20 cellular contexts compared by ENCODE assay signal in genomic region chr1:24177161-24177560, GRCh38. TPM values are rescaled to one million over a fixed set of nuclear protein-coding genes. Genes with fewer than 3 reads are reported as not detected.
DNase-seq lines count a peak whose midpoint lies in the region; ATAC-seq, FAIRE-seq and TF ChIP-seq lines count a peak whose summit lies in the region.
"Had no signal": no experiment of that assay in that cellular context is flagged by ENCODE, and none has a peak within 500 bp of the region (broad histone marks: within the 10 kb centered on the region; RNA-seq: fewer than 3 reads in every experiment).

No MANE protein-coding gene starts in this region.

- no peak for ATAC-seq in central memory CD8-positive, alpha-beta T cell (replicated peaks; ENCODE audit: extremely low read depth, poor library complexity, severe bottlenecking)
- ATAC-seq: A549; CD8-positive, alpha-beta T cell had no signal

- peaks cover 72% of the 10 kb centered on the region for H3K36me3 ChIP-seq in OCI-LY3 (replicated peaks; ENCODE audit: low read depth, low read length)

- peaks cover 65% of the 10 kb centered on the region for H4K20me1 ChIP-seq in OCI-LY3 (ENCODE audit: insufficient read depth, low read length)

- peaks cover 61% of the 10 kb centered on the region for H3K4me1 ChIP-seq in OCI-LY3 (ENCODE audit: low read length)
- H3K4me1 ChIP-seq: A549 had no signal

- H3K9me3 Mint-ChIP-seq in central memory CD8-positive, alpha-beta T cell, result no peaks in the 10 kb centered on the region
- H3K9me3 Mint-ChIP-seq in activated T-helper 1 cell treated with anti-CD3 and anti-CD28 coated beads, Interleukin-12 subunit alpha, Interleukin-12 subunit beta, Interleukin-2, Interleukin-4 antibody, amounts not matched to agents 30 ng/mL and 10 ng/mL and 1 ng/mL, durations not matched to agents 14 hours and 24 hours and 36 hours, result no peaks in the 10 kb centered on the region
- H3K9me3 Mint-ChIP-seq: CD8-positive, alpha-beta T cell; HFFc6 had no signal

- H3K27ac ChIP-seq in OCI-LY3 (ENCODE audit: low read length), result no peak overlapping the region
- H3K27ac ChIP-seq: A549 had no signal

- peak; percentile 63 for DNase-seq in GM12865 (ENCODE audit: low read depth)
- DNase-seq in GM19239 (ENCODE audit: insufficient read length, low spot score), result no peak
- DNase-seq in central memory CD8-positive, alpha-beta T cell (ENCODE audit: low spot score in 2 of 2), result no peak
- DNase-seq in NCI-H146 (lab: John Stamatoyannopoulos, UW), result no peak
- no peak for DNase-seq in NCI-H526 (lab: John Stamatoyannopoulos, UW)
- no peak for DNase-seq in activated CD4-positive, alpha-beta T cell treated with anti-CD3 and anti-CD28 coated beads, Interleukin-2, amount 50 U/mL, for 4 hours
- no peak for DNase-seq in activated T-helper 1 cell treated with anti-CD3 and anti-CD28 coated beads, Interleukin-12 subunit alpha, Interleukin-12 subunit beta, Interleukin-2, Interleukin-4 antibody, amounts not matched to agents 30 ng/mL and 10 ng/mL and 1 ng/mL, durations not matched to agents 14 hours and 24 hours and 36 hours (ENCODE audit: low spot score)
- DNase-seq: CD8-positive, alpha-beta T cell; COR-L47; DMS53; GF-D8; HCEC 1CT; HFFc6; IMR-90; KBM-7 had no signal

- H3K4me3 Mint-ChIP-seq in central memory CD8-positive, alpha-beta T cell, result no peak overlapping the region
- no peak overlapping the region for H3K4me3 Mint-ChIP-seq in activated T-helper 1 cell treated with anti-CD3 and anti-CD28 coated beads, Interleukin-12 subunit alpha, Interleukin-12 subunit beta, Interleukin-2, Interleukin-4 antibody, amounts not matched to agents 30 ng/mL and 10 ng/mL and 1 ng/mL, durations not matched to agents 14 hours and 24 hours and 36 hours
- H3K4me3 Mint-ChIP-seq: CD14-positive monocyte; CD8-positive, alpha-beta T cell; HFFc6 had no signal

- H3K4me1 Mint-ChIP-seq in central memory CD8-positive, alpha-beta T cell, result peaks cover 13% of the 10 kb centered on the region
- no peaks in the 10 kb centered on the region for H3K4me1 Mint-ChIP-seq in activated T-helper 1 cell treated with anti-CD3 and anti-CD28 coated beads, Interleukin-12 subunit alpha, Interleukin-12 subunit beta, Interleukin-2, Interleukin-4 antibody, amounts not matched to agents 30 ng/mL and 10 ng/mL and 1 ng/mL, durations not matched to agents 14 hours and 24 hours and 36 hours (ENCODE audit: low read depth)

- peak overlapping the region; percentile 24; the same call in 1 of the 2 replicates for H3K9ac ChIP-seq in OCI-LY3 (ENCODE audit: low read length)

- no peaks in the 10 kb centered on the region for H3K27me3 Mint-ChIP-seq in central memory CD8-positive, alpha-beta T cell
- peaks cover 19% of the 10 kb centered on the region for H3K27me3 Mint-ChIP-seq in activated T-helper 1 cell treated with anti-CD3 and anti-CD28 coated beads, Interleukin-12 subunit alpha, Interleukin-12 subunit beta, Interleukin-2, Interleukin-4 antibody, amounts not matched to agents 30 ng/mL and 10 ng/mL and 1 ng/mL, durations not matched to agents 14 hours and 24 hours and 36 hours (ENCODE audit: insufficient read depth)

- H3K4me3 ChIP-seq in GM12865 (ENCODE audit: low read depth, low read length) (no peak overlapping the region), OCI-LY3 (ENCODE audit: low read length) (peak overlapping the region; percentile 51)
- H3K4me3 ChIP-seq: A549 had no signal

- peak; percentile 61 for FAIRE-seq in GM19239 (lab: Jason Lieb, UNC)
- FAIRE-seq: A549, D721Med, H1 had no signal

- TF ChIP-seq CTCF in GM12865 (IDR thresholded peaks at IDR 0.05; ENCODE audit: insufficient read depth, low read depth, low read length, missing control alignments), result no peak
- no peak for TF ChIP-seq CTCF in OCI-LY3 (IDR thresholded peaks at IDR 0.05; ENCODE audit: low read depth, low read length)

- H3K4me2 ChIP-seq in OCI-LY3 (ENCODE audit: low read length), result peak overlapping the region; percentile 69
- H3K4me2 ChIP-seq: A549 had no signal

- H3K27me3 ChIP-seq in OCI-LY3 (ENCODE audit: low read depth, low read length), result no peaks in the 10 kb centered on the region

- peaks cover 4% of the 10 kb centered on the region; the same call in 1 of the 2 replicates for H3K9me3 ChIP-seq in OCI-LY3 (ENCODE audit: insufficient read depth, low read length)
- H3K9me3 ChIP-seq: A549 had no signal

- peaks cover 12% of the 10 kb centered on the region for H3K36me3 Mint-ChIP-seq in central memory CD8-positive, alpha-beta T cell (ENCODE audit: insufficient read depth)
- no peaks in the 10 kb centered on the region for H3K36me3 Mint-ChIP-seq in activated T-helper 1 cell treated with anti-CD3 and anti-CD28 coated beads, Interleukin-12 subunit alpha, Interleukin-12 subunit beta, Interleukin-2, Interleukin-4 antibody, amounts not matched to agents 30 ng/mL and 10 ng/mL and 1 ng/mL, durations not matched to agents 14 hours and 24 hours and 36 hours (ENCODE audit: low read depth)
- H3K36me3 Mint-ChIP-seq: CD14-positive monocyte had no signal

- no peak overlapping the region for H2AFZ ChIP-seq in OCI-LY3 (ENCODE audit: low read depth, low read length)

- H3K27ac Mint-ChIP-seq in central memory CD8-positive, alpha-beta T cell (ENCODE audit: low read depth), result peak overlapping the region; percentile 16
- H3K27ac Mint-ChIP-seq in activated T-helper 1 cell treated with anti-CD3 and anti-CD28 coated beads, Interleukin-12 subunit alpha, Interleukin-12 subunit beta, Interleukin-2, Interleukin-4 antibody, amounts not matched to agents 30 ng/mL and 10 ng/mL and 1 ng/mL, durations not matched to agents 14 hours and 24 hours and 36 hours, result no peak overlapping the region
- H3K27ac Mint-ChIP-seq: CD14-positive monocyte; CD8-positive, alpha-beta T cell; HFFc6 had no signal

- intact Hi-C loops in activated T-helper 1 cell treated with anti-CD3 and anti-CD28 coated beads, Interleukin-12 subunit alpha, Interleukin-12 subunit beta, Interleukin-2, Interleukin-4 antibody, amounts not matched to agents 30 ng/mL and 10 ng/mL and 1 ng/mL, durations not matched to agents 14 hours and 24 hours and 36 hours (cut with micrococcal nuclease), result no loop called here

- H3K79me2 ChIP-seq in OCI-LY3 (ENCODE audit: low read length), result peaks cover 100% of the 10 kb centered on the region

RNA-seq across cellular contexts. Expression of gene IFNLR1, which starts 9.9 kb away (rescaled TPM):
- total RNA-seq in activated T-helper 1 cell treated with anti-CD3 and anti-CD28 coated beads, Interleukin-12 subunit alpha, Interleukin-12 subunit beta, Interleukin-2, Interleukin-4 antibody, amounts not matched to agents 30 ng/mL and 10 ng/mL and 1 ng/mL, durations not matched to agents 14 hours and 24 hours and 36 hours, result 2.2 and 3.1 TPM in 2 replicates
- total RNA-seq: HFFc6, IMR-90 had no signal

RNA-seq across cellular contexts. Expression of gene IL22RA1, which starts 34.2 kb away (rescaled TPM):
- not detected in 2 replicates for total RNA-seq in activated T-helper 1 cell treated with anti-CD3 and anti-CD28 coated beads, Interleukin-12 subunit alpha, Interleukin-12 subunit beta, Interleukin-2, Interleukin-4 antibody, amounts not matched to agents 30 ng/mL and 10 ng/mL and 1 ng/mL, durations not matched to agents 14 hours and 24 hours and 36 hours
- total RNA-seq: CD8-positive, alpha-beta T cell; HFFc6; IMR-90 had no signal
